Comparison of ENCODE assay signal across 31 cellular contexts in genomic region chr7:4241791-4242190, GRCh38.
DNase-seq lines count a peak whose midpoint lies in the region; ATAC-seq, FAIRE-seq and TF ChIP-seq lines count a peak whose summit lies in the region.
"Had no signal": no experiment of that assay in that cellular context is flagged by ENCODE, and none has a peak within 500 bp of the region (broad histone marks: within the 10 kb centered on the region; RNA-seq: fewer than 3 reads in every experiment).

No MANE protein-coding gene starts in this region.

- ATAC-seq in stimulated activated naive CD8-positive, alpha-beta T cell treated with anti-CD3 and anti-CD28 coated beads, Interleukin-15, amount 100 ng/mL, for 72 hours: no peak
- ATAC-seq in HG03457 (IDR thresholded peaks at IDR 0.05; ENCODE audit: unreplicated experiment) (no peak), GM18520 (IDR thresholded peaks at IDR 0.05; ENCODE audit: unreplicated experiment) (no peak)
- ATAC-seq: activated naive CD4-positive, alpha-beta T cell treated with anti-CD3 and anti-CD28 coated beads, Interleukin-2, amount 50 U/mL, for 72 hours; left lung; Panc1; right cardiac atrium had no signal

- H3K4ac ChIP-seq in mesendoderm (ENCODE audit: low read depth, low read length): no peak overlapping the region

- no peak overlapping the region for H2BK5ac ChIP-seq in mesendoderm (ENCODE audit: low read length)

- WGBS in mesendoderm (ENCODE audit: extremely low coverage, insufficient coverage, low lambda C conversion rate): no CpG with 5 or more reads among the region's 12 CpGs

- no peak overlapping the region for H3K56ac ChIP-seq in mesendoderm (ENCODE audit: low read length)

- H2BK120ac ChIP-seq in mesendoderm (ENCODE audit: low read depth, low read length): no peak overlapping the region

- no peak overlapping the region for H2AK5ac ChIP-seq in mesendoderm (ENCODE audit: low read length)

- H4K5ac ChIP-seq in mesendoderm (ENCODE audit: low read length): no peak overlapping the region

- H3K9ac ChIP-seq in mesendoderm (ENCODE audit: low read length) (no peak overlapping the region), kidney (ENCODE audit: low read length in 2 of 2) (no peak overlapping the region)
- H3K9ac ChIP-seq: BLaER1 had no signal

- no peaks in the 10 kb centered on the region for H3K79me1 ChIP-seq in mesendoderm (ENCODE audit: low read length)

- no peak overlapping the region for H3K4me3 Mint-ChIP-seq in stimulated activated naive CD8-positive, alpha-beta T cell treated with anti-CD3 and anti-CD28 coated beads, Interleukin-15, Interleukin-2, amounts not matched to agents 100 ng/mL and 50 ng/mL, for 24 hours
- no peak overlapping the region for H3K4me3 Mint-ChIP-seq in stimulated activated naive CD8-positive, alpha-beta T cell treated with anti-CD3 and anti-CD28 coated beads, Interleukin-15, amount 100 ng/mL, for 72 hours
- no peak overlapping the region for H3K4me3 Mint-ChIP-seq in type B pancreatic cell

- no peaks in the 10 kb centered on the region; the same call in 1 of the 2 replicates for H3K36me3 ChIP-seq in WERI-Rb-1
- no peaks in the 10 kb centered on the region for H3K36me3 ChIP-seq in mesendoderm (ENCODE audit: control insufficient read depth, insufficient read depth, low read length)
- H3K36me3 ChIP-seq in kidney (ENCODE audit: control insufficient read depth in 1 of 2, insufficient read depth in 2 of 2, low read length in 2 of 2): no peaks in the 10 kb centered on the region
- H3K36me3 ChIP-seq: BLaER1, breast epithelium, left lung had no signal

- H3K79me2 ChIP-seq in mesendoderm (ENCODE audit: control insufficient read depth, insufficient read depth, low read length): no peaks in the 10 kb centered on the region

- no peaks in the 10 kb centered on the region for H3K4me1 ChIP-seq in mesendoderm (ENCODE audit: control insufficient read depth, low read depth, low read length)
- H3K4me1 ChIP-seq in kidney (ENCODE audit: control insufficient read depth in 1 of 2, insufficient read depth in 1 of 2, low read depth in 1 of 2, low read length in 2 of 2): no peaks in the 10 kb centered on the region
- H3K4me1 ChIP-seq: BLaER1, breast epithelium, left lung had no signal

- intact Hi-C loops in kidney (cut with DNase I): no loop called here

- no peak overlapping the region for H3K18ac ChIP-seq in mesendoderm (ENCODE audit: low read length)

- H3K23ac ChIP-seq in mesendoderm (ENCODE audit: low read length): no peak overlapping the region

- peak; percentile 45 for TF ChIP-seq CTCF in WERI-Rb-1 (IDR thresholded peaks at IDR 0.05; ENCODE audit: low read depth, low read length)
- TF ChIP-seq CTCF in type B pancreatic cell (conservative IDR thresholded peaks at IDR 0.05): peak; percentile 42
- no peak for TF ChIP-seq CTCF in kidney (IDR thresholded peaks at IDR 0.05; ENCODE audit: borderline replicate concordance, extremely low read depth, insufficient read depth)

- H3K27ac Mint-ChIP-seq in stimulated activated naive CD8-positive, alpha-beta T cell treated with anti-CD3 and anti-CD28 coated beads, Interleukin-15, Interleukin-2, amounts not matched to agents 100 ng/mL and 50 ng/mL, for 24 hours: peak overlapping the region; percentile 36
- no peak overlapping the region for H3K27ac Mint-ChIP-seq in stimulated activated naive CD8-positive, alpha-beta T cell treated with anti-CD3 and anti-CD28 coated beads, Interleukin-15, amount 100 ng/mL, for 72 hours
- no peak overlapping the region for H3K27ac Mint-ChIP-seq in type B pancreatic cell
- H3K27ac Mint-ChIP-seq: activated T-helper 2 cell treated with anti-CD3 and anti-CD28 coated beads, Interferon-gamma antibody, Interleukin-2, Interleukin-4, amounts not matched to agents 10 μg/mL and 5 μg/mL and 100 μg/mL, durations not matched to agents 14 hours and 24 hours and 36 hours had no signal

- no peaks in the 10 kb centered on the region for H3K27me3 ChIP-seq in WERI-Rb-1 (ENCODE audit: insufficient read depth, low read depth, severe bottlenecking)
- H3K27me3 ChIP-seq in mesendoderm (ENCODE audit: insufficient read depth, low read length, poor library complexity): no peaks in the 10 kb centered on the region
- H3K27me3 ChIP-seq: BLaER1, breast epithelium, left lung had no signal

- H3K4me3 ChIP-seq in WERI-Rb-1 (ENCODE audit: low read depth, low read length) (no peak overlapping the region), mesendoderm (ENCODE audit: low read length) (no peak overlapping the region), kidney (ENCODE audit: low read length in 2 of 2) (no peak overlapping the region)
- H3K4me3 ChIP-seq: BLaER1, breast epithelium, left lung had no signal

- H3K36me3 Mint-ChIP-seq in stimulated activated naive CD8-positive, alpha-beta T cell treated with anti-CD3 and anti-CD28 coated beads, Interleukin-15, Interleukin-2, amounts not matched to agents 100 ng/mL and 50 ng/mL, for 24 hours (ENCODE audit: low read depth): no peaks in the 10 kb centered on the region
- peaks cover 11% of the 10 kb centered on the region for H3K36me3 Mint-ChIP-seq in type B pancreatic cell

- peaks cover 5% of the 10 kb centered on the region for H3K9me3 Mint-ChIP-seq in stimulated activated naive CD8-positive, alpha-beta T cell treated with anti-CD3 and anti-CD28 coated beads, Interleukin-15, Interleukin-2, amounts not matched to agents 100 ng/mL and 50 ng/mL, for 24 hours
- H3K9me3 Mint-ChIP-seq in stimulated activated naive CD8-positive, alpha-beta T cell treated with anti-CD3 and anti-CD28 coated beads, Interleukin-15, amount 100 ng/mL, for 72 hours: peaks cover 0 to 26% of the 10 kb centered on the region in 2 donors
- no peaks in the 10 kb centered on the region for H3K9me3 Mint-ChIP-seq in type B pancreatic cell

- FAIRE-seq in kidney (lab: Jason Lieb, UNC): no peak
- FAIRE-seq: colon, G401.6, islet of Langerhans had no signal

- no peak for DNase-seq in stimulated activated naive CD8-positive, alpha-beta T cell treated with anti-CD3 and anti-CD28 coated beads, Interleukin-15, amount 100 ng/mL, for 72 hours
- DNase-seq in WERI-Rb-1 (no peak), mesendoderm (peak; percentile 50), type B pancreatic cell (ENCODE audit: extremely low spot score, unreplicated experiment) (no peak), kidney (no peak)
- DNase-seq: activated CD4-positive, alpha-beta T cell treated with anti-CD3 and anti-CD28 coated beads for 48 hours; anterior cingulate cortex; DMS153; effector CD4-positive, alpha-beta T cell; left lung; mesenchymal stem cell; NCI-H1105; NCI-H2029 treated with DMSO at 0.1 percent for 48 hours; NCI-H526; right cardiac atrium; SHP77; stimulated activated CD4-positive, alpha-beta T cell treated with anti-CD3 and anti-CD28 coated beads, Interleukin-4, amount 100 ng/mL, for 24 hours; trophoblast cell had no signal

- H3K27ac ChIP-seq in WERI-Rb-1: no peak overlapping the region
- no peak overlapping the region for H3K27ac ChIP-seq in mesendoderm (ENCODE audit: low read depth, low read length)
- no peak overlapping the region for H3K27ac ChIP-seq in kidney (ENCODE audit: low read depth in 2 of 2, low read length in 2 of 2)
- H3K27ac ChIP-seq: BLaER1, breast epithelium, epithelial cell of prostate, left lung, VCaP had no signal

- H3K4me1 Mint-ChIP-seq in stimulated activated naive CD8-positive, alpha-beta T cell treated with anti-CD3 and anti-CD28 coated beads, Interleukin-15, Interleukin-2, amounts not matched to agents 100 ng/mL and 50 ng/mL, for 24 hours (ENCODE audit: low read depth): peaks cover 7% of the 10 kb centered on the region
- peaks cover 18% of the 10 kb centered on the region for H3K4me1 Mint-ChIP-seq in stimulated activated naive CD8-positive, alpha-beta T cell treated with anti-CD3 and anti-CD28 coated beads, Interleukin-15, amount 100 ng/mL, for 72 hours
- peaks cover 10% of the 10 kb centered on the region for H3K4me1 Mint-ChIP-seq in type B pancreatic cell (ENCODE audit: unreplicated experiment)

- H2BK15ac ChIP-seq in mesendoderm (replicated peaks; ENCODE audit: low read depth): no peak overlapping the region

- H3K9me3 ChIP-seq in WERI-Rb-1 (ENCODE audit: severe bottlenecking) (no peaks in the 10 kb centered on the region), kidney (ENCODE audit: control insufficient read depth in 1 of 2, low read length in 2 of 2) (peaks cover 0 to 4% of the 10 kb centered on the region in 2 donors)
- H3K9me3 ChIP-seq: BLaER1 had no signal

- no peak overlapping the region for H3K4me2 ChIP-seq in mesendoderm (ENCODE audit: low read length)
- H3K4me2 ChIP-seq: BLaER1 had no signal

- H4K8ac ChIP-seq in mesendoderm (ENCODE audit: low read depth, low read length): no peak overlapping the region

- no peaks in the 10 kb centered on the region for H3K27me3 Mint-ChIP-seq in stimulated activated naive CD8-positive, alpha-beta T cell treated with anti-CD3 and anti-CD28 coated beads, Interleukin-15, Interleukin-2, amounts not matched to agents 100 ng/mL and 50 ng/mL, for 24 hours
- H3K27me3 Mint-ChIP-seq in stimulated activated naive CD8-positive, alpha-beta T cell treated with anti-CD3 and anti-CD28 coated beads, Interleukin-15, amount 100 ng/mL, for 72 hours: no peaks in the 10 kb centered on the region
- no peaks in the 10 kb centered on the region for H3K27me3 Mint-ChIP-seq in type B pancreatic cell
